ENCODE assay signal across 8 cellular contexts in the genomic region with DNA sequence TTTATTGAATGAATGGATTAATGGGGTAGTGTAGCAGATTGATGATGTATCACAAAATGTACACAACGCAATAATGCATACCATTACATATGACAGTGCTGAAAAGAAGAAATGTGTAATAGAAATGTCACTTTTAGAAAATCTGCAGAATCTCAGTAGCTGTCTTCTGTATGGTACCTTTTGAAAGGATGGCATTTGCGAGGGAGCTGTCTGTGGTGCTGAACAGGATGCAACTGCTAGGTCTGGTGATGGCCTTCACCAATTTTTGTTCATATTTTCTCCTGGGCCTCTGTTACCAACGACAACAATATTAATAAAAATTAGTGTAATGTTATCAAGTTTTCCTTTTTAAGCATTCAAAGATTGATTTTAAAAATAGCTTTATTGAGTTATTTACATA. TPM values are rescaled to one million over a fixed set of nuclear protein-coding genes. Genes with fewer than 3 reads are reported as not detected.
DNase-seq lines count a peak whose midpoint lies in the region; ATAC-seq and TF ChIP-seq lines count a peak whose summit lies in the region.

No MANE protein-coding gene starts in this region.

- no TSS peak for BruUV-seq in IMR-90 (replicated peaks; lab: Mats Ljungman, UMichigan)

- WGBS in IMR-90 (ENCODE audit: extremely low coverage in 2 of 2, insufficient read length in 1 of 2), 2 experiments: no CpG with 5 or more reads among the region's 3 CpGs

- TF ChIP-seq CTCF in IMR-90 (conservative IDR thresholded peaks at IDR 0.05; ENCODE audit: low read depth, low read length): no peak
- no peak for TF ChIP-seq CTCF in epithelial cell of esophagus (IDR thresholded peaks at IDR 0.05; ENCODE audit: insufficient read depth, low read depth, low read length, missing control alignments)

- CTCF ChIA-PET in IMR-90 (lab: Yijun Ruan, JAX): no interaction called here

- H3K56ac ChIP-seq in IMR-90 (ENCODE audit: extremely low read depth, insufficient read depth, low read length): no peak overlapping the region

- H2BK15ac ChIP-seq in IMR-90 (ENCODE audit: low read depth, low read length): no peak overlapping the region

- no peak overlapping the region for H3K27ac Mint-ChIP-seq in activated CD4-positive, alpha-beta T cell treated with anti-CD3 and anti-CD28 coated beads, Interleukin-2, amount 10 ng/mL, durations not matched to agents 24 days and 14 days

- no peak for TF ChIP-seq POLR2A in IMR-90 (IDR thresholded peaks at IDR 0.05; ENCODE audit: low read depth, low read length)

- no peak overlapping the region for H4K5ac ChIP-seq in IMR-90 (ENCODE audit: low read depth, low read length)

- intact Hi-C loops in IMR-90 (cut with micrococcal nuclease): no loop called here
- intact Hi-C loops in activated CD4-positive, alpha-beta T cell treated with anti-CD3 and anti-CD28 coated beads, Interleukin-2, amount 10 ng/mL, durations not matched to agents 24 days and 14 days (cut with micrococcal nuclease): no loop called here

- H3K9me3 ChIP-seq in IMR-90 (ENCODE audit: control insufficient read depth, insufficient read depth, low read length): no peaks in the 10 kb centered on the region

- H3K36me3 ChIP-seq in IMR-90 (ENCODE audit: control insufficient read depth, insufficient read depth, low read length): no peaks in the 10 kb centered on the region

- H3K4me3 Mint-ChIP-seq in activated CD4-positive, alpha-beta T cell treated with anti-CD3 and anti-CD28 coated beads, Interleukin-2, amount 10 ng/mL, durations not matched to agents 24 days and 14 days: no peak overlapping the region

- H3K79me1 ChIP-seq in IMR-90 (ENCODE audit: low read depth in 1 of 2, low read length in 2 of 2): no peaks in the 10 kb centered on the region

- no peak overlapping the region for H3K9ac ChIP-seq in IMR-90 (ENCODE audit: low read depth, low read length)

- peak; percentile 37 for DNase-seq in CD1c-positive myeloid dendritic cell (ENCODE audit: extremely low spot score)
- DNase-seq in IMR-90: peak; percentile 64
- DNase-seq in activated CD4-positive, alpha-beta T cell treated with anti-CD3 and anti-CD28 coated beads, Interleukin-2, amount 10 ng/mL, durations not matched to agents 24 days and 14 days: peak; percentile 88
- DNase-seq in epithelial cell of esophagus (ENCODE audit: low read depth): peak; percentile 76
- DNase-seq in stimulated activated CD4-positive, alpha-beta T cell treated with anti-CD3 and anti-CD28 coated beads, Interleukin-12 subunit alpha, Interleukin-12 subunit beta, amount 100 ng/mL, for 4 hours: peak; percentile 44
- DNase-seq in medulla oblongata (ENCODE audit: extremely low spot score): no peak
- DNase-seq in NCI-H1417 treated with DMSO at 0.1 percent for 48 hours (lab: John Stamatoyannopoulos, UW): no peak

- H3K9me1 ChIP-seq in IMR-90 (ENCODE audit: insufficient read depth, low read length): no peaks in the 10 kb centered on the region

- H2BK5ac ChIP-seq in IMR-90 (ENCODE audit: low read depth, low read length, poor library complexity, severe bottlenecking): no peak overlapping the region

- H3K4me1 ChIP-seq in IMR-90 (ENCODE audit: control insufficient read depth, insufficient read depth, low read length): no peaks in the 10 kb centered on the region

- no peak overlapping the region for H3K23ac ChIP-seq in IMR-90 (ENCODE audit: low read depth, low read length)

- H3K27me3 Mint-ChIP-seq in activated CD4-positive, alpha-beta T cell treated with anti-CD3 and anti-CD28 coated beads, Interleukin-2, amount 10 ng/mL, durations not matched to agents 24 days and 14 days: no peaks in the 10 kb centered on the region

- no peak overlapping the region for H2AFZ ChIP-seq in IMR-90 (replicated peaks; ENCODE audit: low read length, poor library complexity)

- H4K91ac ChIP-seq in IMR-90 (ENCODE audit: insufficient read depth, low read depth, low read length): no peak overlapping the region

- H3K4me2 ChIP-seq in IMR-90 (ENCODE audit: low read depth, low read length): no peak overlapping the region

- H4K8ac ChIP-seq in IMR-90 (ENCODE audit: low read depth in 2 of 2, low read length in 2 of 2): no peak overlapping the region

- no peak for TF ChIP-seq RAD21 in IMR-90 (IDR thresholded peaks at IDR 0.05; ENCODE audit: low read length)

- no peak overlapping the region for H3K18ac ChIP-seq in IMR-90 (ENCODE audit: low read depth, low read length)

- in situ Hi-C loops in IMR-90 (cut with MboI; ENCODE audit: low sequenced_read_pairs): no loop called here

- H3K14ac ChIP-seq in IMR-90 (replicated peaks; ENCODE audit: low read depth, low read length): no peak overlapping the region

- H3K27me3 ChIP-seq in IMR-90 (ENCODE audit: control insufficient read depth, insufficient read depth, low read length): peaks cover 4% of the 10 kb centered on the region

- no peaks in the 10 kb centered on the region for H4K20me1 ChIP-seq in IMR-90 (ENCODE audit: insufficient read depth, low read length)

- POLR2A ChIA-PET in IMR-90 (lab: Charles Lee; ENCODE audit: unreplicated experiment): no interaction called here

- H2BK20ac ChIP-seq in IMR-90 (ENCODE audit: low read depth, low read length): no peak overlapping the region

- no peak overlapping the region for H2BK120ac ChIP-seq in IMR-90 (ENCODE audit: low read depth, low read length)

- H3K4ac ChIP-seq in IMR-90 (ENCODE audit: low read depth, low read length): no peak overlapping the region

- no peaks in the 10 kb centered on the region for H3K36me3 Mint-ChIP-seq in activated CD4-positive, alpha-beta T cell treated with anti-CD3 and anti-CD28 coated beads, Interleukin-2, amount 10 ng/mL, durations not matched to agents 24 days and 14 days (ENCODE audit: low read depth)

- H2AK5ac ChIP-seq in IMR-90 (ENCODE audit: low read depth, low read length): no peak overlapping the region

- no peak overlapping the region for H3K4me3 ChIP-seq in IMR-90 (ENCODE audit: insufficient read depth, low read depth, low read length)
- H3K4me3 ChIP-seq in epithelial cell of esophagus (ENCODE audit: low read length): no peak overlapping the region

- H3K27ac ChIP-seq in IMR-90 (ENCODE audit: insufficient read depth, low read length): no peak overlapping the region

- ATAC-seq in IMR-90 (ENCODE audit: low read depth) (peak; percentile 82), HG03045 (IDR thresholded peaks at IDR 0.05; ENCODE audit: unreplicated experiment) (no peak)

- H3K9me3 Mint-ChIP-seq in activated CD4-positive, alpha-beta T cell treated with anti-CD3 and anti-CD28 coated beads, Interleukin-2, amount 10 ng/mL, durations not matched to agents 24 days and 14 days: peaks cover 3% of the 10 kb centered on the region

- H2AK9ac ChIP-seq in IMR-90 (replicated peaks; ENCODE audit: low read depth, low read length, poor library complexity): no peak overlapping the region

- dilution Hi-C loops in IMR-90 (cut with HindIII; ENCODE audit: low sequenced_read_pairs, unreplicated experiment): no loop called here

- no peaks in the 10 kb centered on the region for H3K4me1 Mint-ChIP-seq in activated CD4-positive, alpha-beta T cell treated with anti-CD3 and anti-CD28 coated beads, Interleukin-2, amount 10 ng/mL, durations not matched to agents 24 days and 14 days

TF ChIP-seq in IMR-90, 13 proteins besides CTCF, POLR2A, EP300 and RAD21 (continues in another document):
- TF ChIP-seq, protein P1, sequence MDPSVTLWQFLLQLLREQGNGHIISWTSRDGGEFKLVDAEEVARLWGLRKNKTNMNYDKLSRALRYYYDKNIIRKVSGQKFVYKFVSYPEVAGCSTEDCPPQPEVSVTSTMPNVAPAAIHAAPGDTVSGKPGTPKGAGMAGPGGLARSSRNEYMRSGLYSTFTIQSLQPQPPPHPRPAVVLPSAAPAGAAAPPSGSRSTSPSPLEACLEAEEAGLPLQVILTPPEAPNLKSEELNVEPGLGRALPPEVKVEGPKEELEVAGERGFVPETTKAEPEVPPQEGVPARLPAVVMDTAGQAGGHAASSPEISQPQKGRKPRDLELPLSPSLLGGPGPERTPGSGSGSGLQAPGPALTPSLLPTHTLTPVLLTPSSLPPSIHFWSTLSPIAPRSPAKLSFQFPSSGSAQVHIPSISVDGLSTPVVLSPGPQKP (IDR thresholded peaks at IDR 0.05; ENCODE audit: borderline replicate concordance, low read depth, low read length): no peak
- TF ChIP-seq SMC3 (IDR thresholded peaks at IDR 0.05; ENCODE audit: low read depth, low read length) (no peak), USF2 (IDR thresholded peaks at IDR 0.05; ENCODE audit: low read depth, low read length) (no peak), MXI1 (IDR thresholded peaks at IDR 0.05; ENCODE audit: borderline replicate concordance, low read depth, low read length) (no peak), RCOR1 (IDR thresholded peaks at IDR 0.05; ENCODE audit: insufficient replicate concordance, low read length) (no peak), NFE2L2 (IDR thresholded peaks at IDR 0.05; ENCODE audit: low read depth, low read length) (no peak), MAFK (IDR thresholded peaks at IDR 0.05; ENCODE audit: low read depth, low read length) (no peak), BHLHE40 (IDR thresholded peaks at IDR 0.05; ENCODE audit: low read depth, low read length) (no peak), CHD1 (IDR thresholded peaks at IDR 0.05; ENCODE audit: low read depth, low read length) (no peak), CEBPB (IDR thresholded peaks at IDR 0.05; ENCODE audit: low read depth, low read length) (no peak), MAZ (IDR thresholded peaks at IDR 0.05; ENCODE audit: borderline replicate concordance, low read depth, low read length) (no peak), FOS (IDR thresholded peaks at IDR 0.05; ENCODE audit: low read depth, low read length) (no peak)

RNA-seq across cellular contexts. Expression of gene OTULIN, which starts 36.2 kb away (rescaled TPM):
- 19.5 and 20.3 TPM in 2 replicates for total RNA-seq in IMR-90 (2012; rRNA removed)
- 5.9 and 6.9 TPM in 2 replicates for polyA plus RNA-seq in IMR-90 (2012; rRNA removed)
- 2.1 and 2.6 TPM in 2 replicates for polyA plus RNA-seq in IMR-90 (2012; cell fraction: cytosol; rRNA removed)
- 5.2 and 6.8 TPM in 2 replicates for polyA plus RNA-seq in IMR-90 (2012; cell fraction: nucleus; rRNA removed; ENCODE audit: low replicate concordance)
- total RNA-seq in activated CD4-positive, alpha-beta T cell treated with anti-CD3 and anti-CD28 coated beads, Interleukin-2, amount 10 ng/mL, durations not matched to agents 24 days and 14 days: 52.5 and 62.1 TPM in 2 replicates

RNA-seq across cellular contexts. Expression of gene OTULINL, which starts 46.8 kb away (rescaled TPM):
- 0.18 and 0.28 TPM in 2 replicates for total RNA-seq in IMR-90 (2012; rRNA removed)
- polyA plus RNA-seq in IMR-90 (2012; rRNA removed): 0.06 and 0.09 TPM in 2 replicates
- 0.02 and 0.04 TPM in 2 replicates for polyA plus RNA-seq in IMR-90 (2012; cell fraction: cytosol; rRNA removed)
- polyA plus RNA-seq in IMR-90 (2012; cell fraction: nucleus; rRNA removed; ENCODE audit: low replicate concordance): 0.01 and 0.10 TPM in 2 replicates
- 9.4 and 11.4 TPM in 2 replicates for total RNA-seq in activated CD4-positive, alpha-beta T cell treated with anti-CD3 and anti-CD28 coated beads, Interleukin-2, amount 10 ng/mL, durations not matched to agents 24 days and 14 days

Comparison
In these comparisons a context has a peak if more than half of its experiments do, and no peak if none do; other contexts are left out.
1. DNase-seq: peak in CD1c-positive myeloid dendritic cell (single experiment), IMR-90 (single experiment), activated CD4-positive, alpha-beta T cell treated with anti-CD3 and anti-CD28 coated beads, Interleukin-2, amount 10 ng/mL, durations not matched to agents 24 days and 14 days (single experiment), epithelial cell of esophagus (single experiment) and stimulated activated CD4-positive, alpha-beta T cell treated with anti-CD3 and anti-CD28 coated beads, Interleukin-12 subunit alpha, Interleukin-12 subunit beta, amount 100 ng/mL, for 4 hours (single experiment); none in medulla oblongata (single experiment) and NCI-H1417 treated with DMSO at 0.1 percent for 48 hours (single experiment).